In genomic region chr20:51327251-51327841, GRCh38 we compare ENCODE assay signal across 17 cellular contexts.
DNase-seq lines count a peak whose midpoint lies in the region; ATAC-seq and TF ChIP-seq lines count a peak whose summit lies in the region.
"Had no signal": no experiment of that assay in that cellular context is flagged by ENCODE, and none has a peak within 500 bp of the region (broad histone marks: within the 10 kb centered on the region; RNA-seq: fewer than 3 reads in every experiment).

No MANE protein-coding gene starts in this region.

- no peaks in the 10 kb centered on the region for H3K9me2 ChIP-seq in GM23338 (ENCODE audit: insufficient read depth)

- in situ Hi-C loops in Panc1 (cut with HindIII; ENCODE audit: low pct_unique_long_range_greater_than_20kb, low sequenced_read_pairs) (no loop called here), gastrocnemius medialis (cut with MboI; ENCODE audit: low sequenced_read_pairs in 4 of 4) (no loop called here)

- H4K20me1 ChIP-seq in GM23338 (replicated peaks; ENCODE audit: insufficient read depth) = no peaks in the 10 kb centered on the region

- H3K9me3 Mint-ChIP-seq in osteocyte (ENCODE audit: unreplicated experiment) (peaks cover 11% of the 10 kb centered on the region), GM23338 (peaks cover 2% of the 10 kb centered on the region; the same call in 2 of the 3 replicates)
- H3K9me3 Mint-ChIP-seq: activated CD4-positive, alpha-beta T cell treated with anti-CD3 and anti-CD28 coated beads, Interleukin-2, amount 10 ng/mL, durations not matched to agents 24 days and 14 days had no signal

- no peaks in the 10 kb centered on the region for H3K9me3 ChIP-seq in Panc1 (ENCODE audit: control insufficient read depth, insufficient read depth, low read depth, low read length)
- H3K9me3 ChIP-seq in gastrocnemius medialis = no peaks in the 10 kb centered on the region

- H3K4me3 Mint-ChIP-seq in osteocyte (ENCODE audit: unreplicated experiment) (no peak overlapping the region), GM23338 (no peak overlapping the region)
- H3K4me3 Mint-ChIP-seq: activated CD4-positive, alpha-beta T cell treated with anti-CD3 and anti-CD28 coated beads, Interleukin-2, amount 10 ng/mL, durations not matched to agents 24 days and 14 days; brain; H9; T-helper 17 cell had no signal

- H3K27ac ChIP-seq in Panc1 (ENCODE audit: low read length) = no peak overlapping the region
- no peak overlapping the region for H3K27ac ChIP-seq in GM23338 (ENCODE audit: low read depth)
- no peak overlapping the region for H3K27ac ChIP-seq in gastrocnemius medialis

- POLR2A ChIA-PET in Panc1 (lab: Charles Lee) = no interaction called here

- no peak overlapping the region for H3K4me3 ChIP-seq in Panc1 (ENCODE audit: low read depth in 2 of 2, low read length in 2 of 2)
- H3K4me3 ChIP-seq in GM23338 = no peak overlapping the region
- no peak overlapping the region for H3K4me3 ChIP-seq in gastrocnemius medialis

- TF ChIP-seq POLR2A in gastrocnemius medialis (IDR thresholded peaks at IDR 0.05) = no peak

- H3K27me3 ChIP-seq in Panc1 (ENCODE audit: control insufficient read depth, insufficient read depth, low read length) (no peaks in the 10 kb centered on the region), GM23338 (ENCODE audit: insufficient read depth) (no peaks in the 10 kb centered on the region), gastrocnemius medialis (peaks cover 0 to 4% (median 0%) of the 10 kb centered on the region in 3 donors)

- DNase-seq in EH (ENCODE audit: low read depth) (peak; percentile 92), Panc1 (ENCODE audit: low read depth, low spot score) (no peak), dedifferentiated amniotic fluid mesenchymal stem cell (ENCODE audit: extremely low spot score) (peak; percentile 91), osteocyte (ENCODE audit: extremely low spot score, unreplicated experiment) (no peak), GM23338 (ENCODE audit: low spot score) (no peak), gastrocnemius medialis (no peak), RKO (ENCODE audit: low spot score) (no peak)
- DNase-seq: activated CD4-positive, alpha-beta T cell treated with anti-CD3 and anti-CD28 coated beads, Interleukin-2, amount 10 ng/mL, durations not matched to agents 24 days and 14 days; C1 segment of cervical spinal cord; DND-41; H9; NCI-H1417 treated with DMSO at 0.1 percent for 48 hours; NCI-H510A; stimulated activated CD4-positive, alpha-beta T cell treated with anti-CD3 and anti-CD28 coated beads, Interleukin-1b, Interleukin-23, amount 100 ng/mL, for 48 hours; T-helper 17 cell had no signal

- ATAC-seq in Panc1 = 0 out of 2 replicates have a peak, but pooled peaks have one; percentile 40
- no peak for ATAC-seq in GM23338
- no peak for ATAC-seq in GM19467 (IDR thresholded peaks at IDR 0.05; ENCODE audit: unreplicated experiment)
- no peak for ATAC-seq in gastrocnemius medialis
- ATAC-seq: T-helper 17 cell had no signal

- BruUV-seq in Panc1 (replicated peaks; lab: Mats Ljungman, UMichigan) = no TSS peak

- TF ChIP-seq CTCF in Panc1 (IDR thresholded peaks at IDR 0.05) (no peak), osteocyte (IDR thresholded peaks at IDR 0.05) (no peak), GM23338 (conservative IDR thresholded peaks at IDR 0.05; ENCODE audit: low read depth in 2 of 2) (no peak), gastrocnemius medialis (IDR thresholded peaks at IDR 0.05 in 4 of 5, conservative IDR thresholded peaks at IDR 0.05 in 1 of 5) (no peak)

- H3K79me2 ChIP-seq in GM23338 (replicated peaks; ENCODE audit: insufficient read depth) = no peaks in the 10 kb centered on the region

- H3F3A ChIP-seq in GM23338 (replicated peaks; ENCODE audit: low read depth) = no peaks in the 10 kb centered on the region

- H2AFZ ChIP-seq in GM23338 = no peak overlapping the region

- H3K4me1 Mint-ChIP-seq in osteocyte (ENCODE audit: unreplicated experiment) (peaks cover 23% of the 10 kb centered on the region), GM23338 (peaks cover 6% of the 10 kb centered on the region)
- H3K4me1 Mint-ChIP-seq: activated CD4-positive, alpha-beta T cell treated with anti-CD3 and anti-CD28 coated beads, Interleukin-2, amount 10 ng/mL, durations not matched to agents 24 days and 14 days had no signal

- no peak overlapping the region for H3K4me2 ChIP-seq in GM23338

- no peaks in the 10 kb centered on the region for H3K27me3 Mint-ChIP-seq in osteocyte (ENCODE audit: unreplicated experiment)
- peaks cover 7% of the 10 kb centered on the region for H3K27me3 Mint-ChIP-seq in GM23338 (ENCODE audit: insufficient read depth, low read depth, poor library complexity)

- intact Hi-C loops in Panc1 (cut with micrococcal nuclease; ENCODE audit: unreplicated experiment) (no loop called here), gastrocnemius medialis (cut with DNase I; ENCODE audit: low total_unique reads) (no loop called here)

- H3K4me1 ChIP-seq in Panc1 (ENCODE audit: control insufficient read depth, insufficient read depth, low read length) (no peaks in the 10 kb centered on the region), GM23338 (ENCODE audit: insufficient read depth) (no peaks in the 10 kb centered on the region), gastrocnemius medialis (no peaks in the 10 kb centered on the region)

- H3K27ac Mint-ChIP-seq in osteocyte (ENCODE audit: unreplicated experiment) (peak overlapping the region; percentile 92), GM23338 (no peak overlapping the region)
- H3K27ac Mint-ChIP-seq: activated CD4-positive, alpha-beta T cell treated with anti-CD3 and anti-CD28 coated beads, Interleukin-2, amount 10 ng/mL, durations not matched to agents 24 days and 14 days; brain; H9; T-helper 17 cell had no signal

- H3K36me3 ChIP-seq in Panc1 (ENCODE audit: control insufficient read depth, insufficient read depth, low read length) (no peaks in the 10 kb centered on the region), GM23338 (ENCODE audit: insufficient read depth) (no peaks in the 10 kb centered on the region), gastrocnemius medialis (no peaks in the 10 kb centered on the region)

- H3K36me3 Mint-ChIP-seq in osteocyte (ENCODE audit: unreplicated experiment) (no peaks in the 10 kb centered on the region), GM23338 (ENCODE audit: low read depth) (no peaks in the 10 kb centered on the region)
- H3K36me3 Mint-ChIP-seq: brain had no signal

- CTCF ChIA-PET in Panc1 (lab: Charles Lee) = interaction anchor here (0.6 kb wide), 1 partner anchor 374 kb away, joined by 4 read pairs; no protein-coding TSS in a partner anchor

TF ChIP-seq in GM23338, 12 proteins besides CTCF, POLR2A, EP300 and RAD21 (continues in another document):
- TF ChIP-seq ZNF462 (CRISPR knock-in tag; IDR thresholded peaks at IDR 0.05) (no peak), EZH2phosphoT487 (IDR thresholded peaks at IDR 0.05; ENCODE audit: unreplicated experiment) (no peak)

Comparison
In these comparisons a context has a peak if more than half of its experiments do, and no peak if none do; other contexts are left out.
1. DNase-seq: peak in EH (single experiment) and dedifferentiated amniotic fluid mesenchymal stem cell (single experiment); none in Panc1 (single experiment), osteocyte (single experiment), GM23338 (single experiment), gastrocnemius medialis (0 of 2) and RKO (single experiment).